ENCODE assay signal across 8 cellular contexts in the genomic region with DNA sequence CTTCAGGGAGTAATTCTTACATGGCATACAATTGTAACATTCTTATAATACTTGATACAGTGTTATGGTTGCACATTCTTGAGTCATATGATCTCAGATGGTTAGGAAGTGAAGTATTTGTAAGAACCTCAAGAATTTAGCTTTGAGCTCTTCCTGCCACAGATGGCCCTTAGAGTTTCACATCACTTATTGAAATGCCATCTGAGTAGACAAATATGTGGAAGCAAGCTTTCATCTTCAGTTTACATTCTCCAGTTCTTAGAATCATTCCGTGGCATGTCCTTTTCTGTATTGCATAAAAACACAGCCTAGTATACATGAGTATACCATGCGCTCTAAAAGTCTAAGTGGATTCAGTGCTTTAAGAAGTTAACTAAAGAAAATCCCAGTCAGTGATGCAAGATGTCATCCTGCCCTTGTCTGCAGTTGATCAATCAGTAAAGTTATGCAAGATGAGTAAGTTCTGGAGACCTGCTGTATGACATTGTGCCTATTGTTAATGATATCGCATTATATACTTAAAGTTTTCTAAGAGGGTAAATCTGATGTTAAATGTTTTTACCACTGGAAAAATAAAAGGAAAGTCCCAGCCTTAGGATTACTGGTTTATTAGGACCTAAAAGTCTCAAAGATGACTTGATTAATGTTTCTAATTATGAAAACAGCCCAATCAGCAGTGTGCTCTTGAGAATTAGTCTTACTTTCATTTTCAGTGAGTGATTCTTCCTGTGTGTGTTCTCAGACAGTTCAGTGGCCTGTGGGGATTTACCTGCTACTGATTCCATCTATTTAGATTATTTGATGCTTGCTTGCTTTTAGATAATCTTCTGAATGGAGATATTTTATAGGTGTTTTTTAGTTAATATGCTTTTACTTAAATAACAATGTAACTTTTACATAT. TPM values are rescaled to one million over a fixed set of nuclear protein-coding genes. Genes with fewer than 3 reads are reported as not detected.
DNase-seq lines count a peak whose midpoint lies in the region; ATAC-seq, FAIRE-seq and TF ChIP-seq lines count a peak whose summit lies in the region.

No MANE protein-coding gene starts in this region.

- no peaks in the 10 kb centered on the region for H3K36me3 ChIP-seq in OCI-LY7 (ENCODE audit: insufficient read depth, low read length)

- no peak for TF ChIP-seq POLR2A in A549 (IDR thresholded peaks at IDR 0.05; ENCODE audit: low read length)

- peak in 1 of 2 experiments; percentile 47 for DNase-seq in A549 (ENCODE audit: low read depth in 1 of 2, low spot score in 1 of 2)
- DNase-seq in GM18507 (ENCODE audit: extremely low spot score, insufficient read length, low read depth) = peak; percentile 39
- DNase-seq in OCI-LY7 (ENCODE audit: low spot score) = peak; percentile 71
- DNase-seq in natural killer cell = no peak
- no peak for DNase-seq in activated gamma-delta T cell treated with Interleukin-2 at 50 U/mL for 16 hours
- no peak for DNase-seq in T-helper 9 cell

- no peak overlapping the region for H3K4me3 Mint-ChIP-seq in dendritic cell treated with granulocyte-macrophage colony-stimulating factor and Interleukin-4, amounts not matched to agents 40 ng/mL and 50 ng/mL, for 4 days
- H3K4me3 Mint-ChIP-seq in natural killer cell = peak overlapping the region; percentile 89

- no TSS peak for BruUV-seq in OCI-LY7 (replicated peaks; lab: Mats Ljungman, UMichigan)

- H3K9me3 Mint-ChIP-seq in dendritic cell treated with granulocyte-macrophage colony-stimulating factor and Interleukin-4, amounts not matched to agents 40 ng/mL and 50 ng/mL, for 4 days = no peaks in the 10 kb centered on the region
- no peaks in the 10 kb centered on the region for H3K9me3 Mint-ChIP-seq in natural killer cell

- TF ChIP-seq RAD21 in A549 (conservative IDR thresholded peaks at IDR 0.05 in 1 of 2, IDR thresholded peaks at IDR 0.05 in 1 of 2) = no peak

- H3K79me2 ChIP-seq in OCI-LY7 (ENCODE audit: insufficient read depth, low read depth, low read length) = no peaks in the 10 kb centered on the region

- H3K27ac Mint-ChIP-seq in dendritic cell treated with granulocyte-macrophage colony-stimulating factor and Interleukin-4, amounts not matched to agents 40 ng/mL and 50 ng/mL, for 4 days = peak overlapping the region; percentile 30
- H3K27ac Mint-ChIP-seq in natural killer cell = peak overlapping the region; percentile 93 to 96

- peak overlapping the region; percentile 63 to 76 for H3K27ac ChIP-seq in A549
- peak overlapping the region; percentile 72 for H3K27ac ChIP-seq in OCI-LY7 (ENCODE audit: low read depth, low read length, poor library complexity, severe bottlenecking)

- no peaks in the 10 kb centered on the region for H4K20me1 ChIP-seq in OCI-LY7 (ENCODE audit: insufficient read depth, low read length)

- H3K9me3 ChIP-seq in A549 (no peaks in the 10 kb centered on the region), OCI-LY7 (ENCODE audit: low read length) (no peaks in the 10 kb centered on the region)

- intact Hi-C loops in OCI-LY7 (cut with micrococcal nuclease; ENCODE audit: unreplicated experiment) = loop anchor here (1.0 to 5.0 kb wide), 3 partner anchors 114 to 1174 kb away; a partner anchor contains a TSS
- intact Hi-C loops in dendritic cell treated with granulocyte-macrophage colony-stimulating factor and Interleukin-4, amounts not matched to agents 40 ng/mL and 50 ng/mL, for 4 days (cut with micrococcal nuclease) = no loop called here
- intact Hi-C loops in natural killer cell (cut with micrococcal nuclease) = loop anchor here (2.0 kb wide), 1 partner anchor 30 kb away; a partner anchor contains a TSS

- ATAC-seq in A549 = peak; percentile 72 to 75
- ATAC-seq in HG02943 (IDR thresholded peaks at IDR 0.05; ENCODE audit: low read depth, unreplicated experiment) = peak; percentile 84
- ATAC-seq in natural killer cell = peak; percentile 75 to 85 (median 77)

- H2AFZ ChIP-seq in OCI-LY7 (ENCODE audit: low read length) = peak overlapping the region; percentile 99

- TF ChIP-seq EP300 in A549 (IDR thresholded peaks at IDR 0.05) = 0 out of 5 replicates have a peak, but pooled peaks have one; percentile 22 to 32

- peaks cover 25% of the 10 kb centered on the region for H3K4me1 Mint-ChIP-seq in dendritic cell treated with granulocyte-macrophage colony-stimulating factor and Interleukin-4, amounts not matched to agents 40 ng/mL and 50 ng/mL, for 4 days (ENCODE audit: low read depth)
- H3K4me1 Mint-ChIP-seq in natural killer cell = peaks cover 50 to 56% of the 10 kb centered on the region in 2 donors

- FAIRE-seq in A549 (lab: Jason Lieb, UNC) (peak; percentile 54), GM18507 (lab: Jason Lieb, UNC) (peak; percentile 89)

- no peaks in the 10 kb centered on the region for H3K27me3 Mint-ChIP-seq in dendritic cell treated with granulocyte-macrophage colony-stimulating factor and Interleukin-4, amounts not matched to agents 40 ng/mL and 50 ng/mL, for 4 days
- H3K27me3 Mint-ChIP-seq in natural killer cell (ENCODE audit: low read depth in 2 of 2) = no peaks in the 10 kb centered on the region

- POLR2A ChIA-PET in A549 (lab: Yijun Ruan, JAX) = interaction anchor here (1.1 to 1.6 kb wide), 2 partner anchors 30 to 114 kb away, joined by 5 read pairs; a partner anchor contains a TSS
- POLR2A ChIA-PET in OCI-LY7 (lab: Charles Lee) = interaction anchor here (0.5 to 1.0 kb wide), 3 partner anchors 10 to 1357 kb away, joined by 3 to 5 read pairs (median 3); a partner anchor contains a TSS

- 44% methylated on average over 3 of the region's 3 CpGs for WGBS in A549 (ENCODE audit: missing lambda C conversion rate)

- H3K4me1 ChIP-seq in A549 (peaks cover 45% of the 10 kb centered on the region), OCI-LY7 (ENCODE audit: insufficient read depth, low read length, poor library complexity, severe bottlenecking) (peaks cover 32% of the 10 kb centered on the region)

- H3K4me2 ChIP-seq in A549 (peak overlapping the region; percentile 67), OCI-LY7 (ENCODE audit: low read length) (peak overlapping the region; percentile 80)

- no peaks in the 10 kb centered on the region for H3K36me3 Mint-ChIP-seq in dendritic cell treated with granulocyte-macrophage colony-stimulating factor and Interleukin-4, amounts not matched to agents 40 ng/mL and 50 ng/mL, for 4 days (ENCODE audit: low read depth)
- H3K36me3 Mint-ChIP-seq in natural killer cell = no peaks in the 10 kb centered on the region

- no peaks in the 10 kb centered on the region for H3K9me2 ChIP-seq in OCI-LY7 (ENCODE audit: insufficient read depth, low read length)

- CTCF ChIA-PET in A549 (lab: Yijun Ruan, JAX) = interaction anchor here (0.9 to 1.8 kb wide), 2 partner anchors 20 to 21 kb away, joined by 4 to 5 read pairs; no protein-coding TSS in a partner anchor
- CTCF ChIA-PET in OCI-LY7 (lab: Charles Lee; ENCODE audit: unreplicated experiment) = no interaction called here

- H3K4me3 ChIP-seq in A549 (0 out of 3 replicates have a peak overlapping the region, but pooled peaks have one; percentile 0), OCI-LY7 (ENCODE audit: low read depth, low read length, poor library complexity, severe bottlenecking) (peak overlapping the region; percentile 62)

- TF ChIP-seq CTCF in A549 (IDR thresholded peaks at IDR 0.05) = no peak
- TF ChIP-seq CTCF in OCI-LY7 (conservative IDR thresholded peaks at IDR 0.05; ENCODE audit: low read length) = no peak
- TF ChIP-seq CTCF in natural killer cell (IDR thresholded peaks at IDR 0.05) = no peak

TF ChIP-seq in A549, 52 proteins besides CTCF, POLR2A, EP300 and RAD21:
- TF ChIP-seq JUNB (IDR thresholded peaks at IDR 0.05) (0 out of 2 replicates have a peak, but pooled peaks have one; percentile 25), TFCP2L1 (CRISPR knock-in tag; IDR thresholded peaks at IDR 0.05) (no peak), CEBPB (IDR thresholded peaks at IDR 0.05) (peak; percentile 33 to 42; a peak in 1 of 4 replicates), MAFK (IDR thresholded peaks at IDR 0.05; ENCODE audit: partially characterized antibody) (no peak), FOSL2 (IDR thresholded peaks at IDR 0.05) (no peak), FOSL2 (CRISPR knock-in tag; IDR thresholded peaks at IDR 0.05) (0 out of 2 replicates have a peak, but pooled peaks have one; percentile 15)
- TF ChIP-seq, protein P1, sequence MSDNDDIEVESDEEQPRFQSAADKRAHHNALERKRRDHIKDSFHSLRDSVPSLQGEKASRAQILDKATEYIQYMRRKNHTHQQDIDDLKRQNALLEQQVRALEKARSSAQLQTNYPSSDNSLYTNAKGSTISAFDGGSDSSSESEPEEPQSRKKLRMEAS (IDR thresholded peaks at IDR 0.05) = no peak

RNA-seq across cellular contexts. Expression of a gene that starts 29.4 kb away (rescaled TPM):
- polyA plus RNA-seq in A549 (2011; rRNA removed) (28.6 and 37.5 TPM in 2 replicates), A549 (2017; fragmentation: RNase III; extraction: RNeasy Plus Mini Kit Qiagen cat#74134 plus additional on column Dnase treatment) (7.3 to 11.1 TPM (median 9.1 TPM) in 3 replicates)
- 14.2 TPM in 2 replicates for polyA plus RNA-seq in A549 (2012; cell fraction: cytosol; rRNA removed)
- polyA plus RNA-seq in A549 (2012; cell fraction: nucleus; rRNA removed) = 8.7 and 11.3 TPM in 2 replicates
- polyA minus RNA-seq in A549 (2011; rRNA and poly(A)+ RNA removed) = 63.6 and 65.8 TPM in 2 replicates
- 0.93 and 4.0 TPM in 2 replicates for total RNA-seq in OCI-LY7 (2014; rRNA removed; shearing (Covaris generic))
- total RNA-seq in OCI-LY7 (2022) (0.51 and 0.81 TPM in 2 replicates), natural killer cell (10 to 100 TPM; 46.5 to 55.1 (median 46.5) TPM)

Comparison
In these comparisons a context has a peak if more than half of its experiments do, and no peak if none do; other contexts are left out.
1. DNase-seq: peak in GM18507 (single experiment) and OCI-LY7 (single experiment); none in natural killer cell (single experiment), activated gamma-delta T cell treated with Interleukin-2 at 50 U/mL for 16 hours (single experiment) and T-helper 9 cell (single experiment).
2. RNA of a gene that starts 29.4 kb away (total RNA-seq): 46.5 to 55.1 TPM in natural killer cell; 0.51 to 4.0 TPM in OCI-LY7; every median in the first group is over 4 times any median in the second.
3. Peak in every context shown above with its lines, with median percentiles within 50 percentile points of each other: ATAC-seq.